ENCODE assay signal across 17 cellular contexts in genomic region chr3:110457508-110457907, GRCh38.
DNase-seq lines count a peak whose midpoint lies in the region; ATAC-seq, FAIRE-seq and TF ChIP-seq lines count a peak whose summit lies in the region.
"Had no signal": no experiment of that assay in that cellular context is flagged by ENCODE, and none has a peak within 500 bp of the region (broad histone marks: within the 10 kb centered on the region; RNA-seq: fewer than 3 reads in every experiment).

No MANE protein-coding gene starts in this region.

- no peak overlapping the region for H3K56ac ChIP-seq in IMR-90 (ENCODE audit: extremely low read depth, insufficient read depth, low read length)

- no peak overlapping the region for H4K5ac ChIP-seq in IMR-90 (ENCODE audit: low read depth, low read length)

- dilution Hi-C loops in IMR-90 (cut with HindIII; ENCODE audit: low sequenced_read_pairs, unreplicated experiment), result no loop called here

- H2BK20ac ChIP-seq in IMR-90 (ENCODE audit: low read depth, low read length), result peak overlapping the region; percentile 16; the same call in 1 of the 2 replicates

- H3K36me3 ChIP-seq in IMR-90 (ENCODE audit: control insufficient read depth, insufficient read depth, low read length) (no peaks in the 10 kb centered on the region), GM12878 (ENCODE audit: control insufficient read depth in 2 of 2, insufficient read depth in 2 of 2, low read length in 1 of 2) (no peaks in the 10 kb centered on the region), neuronal stem cell (replicated peaks in 1 of 2; ENCODE audit: control insufficient read depth in 2 of 2, insufficient read depth in 2 of 2, low read length in 2 of 2) (no peaks in the 10 kb centered on the region)
- H3K36me3 ChIP-seq: BE2C, HAP-1 had no signal

- no TSS peak for BruUV-seq in IMR-90 (replicated peaks; lab: Mats Ljungman, UMichigan)
- BruUV-seq in GM12878 (replicated peaks; lab: Mats Ljungman, UMichigan), result no TSS peak

- H2BK120ac ChIP-seq in IMR-90 (ENCODE audit: low read depth, low read length), result no peak overlapping the region
- H2BK120ac ChIP-seq in neuronal stem cell (ENCODE audit: low read depth, low read length), result no peak overlapping the region

- POLR2A ChIA-PET in IMR-90 (lab: Charles Lee; ENCODE audit: unreplicated experiment), result no interaction called here
- POLR2A ChIA-PET in GM12878 (lab: Charles Lee), result no interaction called here

- H3K4ac ChIP-seq in IMR-90 (ENCODE audit: low read depth, low read length), result no peak overlapping the region
- no peak overlapping the region for H3K4ac ChIP-seq in neuronal stem cell (ENCODE audit: low read length)

- no peak overlapping the region for H2BK15ac ChIP-seq in IMR-90 (ENCODE audit: low read depth, low read length)
- no peak overlapping the region for H2BK15ac ChIP-seq in neuronal stem cell (ENCODE audit: low read length)

- no peak overlapping the region for H2AK9ac ChIP-seq in IMR-90 (replicated peaks; ENCODE audit: low read depth, low read length, poor library complexity)

- H3K4me3 ChIP-seq in IMR-90 (ENCODE audit: insufficient read depth, low read depth, low read length), result no peak overlapping the region
- no peak overlapping the region for H3K4me3 ChIP-seq in GM12878
- no peak overlapping the region for H3K4me3 ChIP-seq in neuronal stem cell (ENCODE audit: low read length in 2 of 2)
- H3K4me3 ChIP-seq: A549, HAP-1 had no signal

- H3K27me3 ChIP-seq in IMR-90 (ENCODE audit: control insufficient read depth, insufficient read depth, low read length) (no peaks in the 10 kb centered on the region), GM12878 (replicated peaks in 1 of 2; ENCODE audit: control insufficient read depth in 2 of 2, insufficient read depth in 2 of 2, low read length in 1 of 2) (no peaks in the 10 kb centered on the region), neuronal stem cell (ENCODE audit: control insufficient read depth in 3 of 3, insufficient read depth in 3 of 3, low read depth in 1 of 3, low read length in 3 of 3) (no peaks in the 10 kb centered on the region)
- H3K27me3 ChIP-seq: BE2C had no signal

- TF ChIP-seq CTCF in IMR-90 (conservative IDR thresholded peaks at IDR 0.05; ENCODE audit: low read depth, low read length) (no peak), GM12878 (IDR thresholded peaks at IDR 0.05 in 2 of 3, conservative IDR thresholded peaks at IDR 0.05 in 1 of 3; ENCODE audit: control insufficient read depth in 2 of 3, extremely low read depth in 1 of 3, insufficient read depth in 1 of 3, low read depth in 3 of 3, low read length in 3 of 3) (no peak), mesothelial cell of epicardium (IDR thresholded peaks at IDR 0.05; ENCODE audit: unreplicated experiment) (no peak)

- no peak overlapping the region for H3K27ac Mint-ChIP-seq in mesothelial cell of epicardium
- H3K27ac Mint-ChIP-seq: CD8-positive, alpha-beta T cell had no signal

- intact Hi-C loops in IMR-90 (cut with micrococcal nuclease) (no loop called here), GM12878 (cut with micrococcal nuclease; ENCODE audit: unreplicated experiment) (no loop called here)

- SMC1A ChIA-PET in GM12878 (lab: Charles Lee; ENCODE audit: uncharacterized antibody, unreplicated experiment), result no interaction called here

- DNase-seq in IMR-90, result no peak
- DNase-seq in GM12878 (ENCODE audit: low read depth, low spot score), result no peak
- DNase-seq in neuronal stem cell (ENCODE audit: low spot score), result no peak
- no peak for DNase-seq in SIG-M5 treated with dmso at 0.1 percent for 504 hours (lab: John Stamatoyannopoulos, UW; ENCODE audit: unreplicated experiment)
- no peak for DNase-seq in mesothelial cell of epicardium (ENCODE audit: low spot score in 2 of 2, unreplicated experiment in 2 of 2)
- DNase-seq: BE2C; CD8-positive, alpha-beta T cell; COR-L47; DMS153; DMS79 treated with DMSO at 0.1 percent for 48 hours; GDM1; GOT3 had no signal

- H3K9ac ChIP-seq in IMR-90 (ENCODE audit: low read depth, low read length) (no peak overlapping the region), GM12878 (ENCODE audit: control insufficient read depth, insufficient read depth, low read length) (no peak overlapping the region), neuronal stem cell (ENCODE audit: low read depth, low read length, poor library complexity) (no peak overlapping the region)

- H4K8ac ChIP-seq in IMR-90 (ENCODE audit: low read depth in 2 of 2, low read length in 2 of 2) (no peak overlapping the region), neuronal stem cell (ENCODE audit: low read depth, low read length) (no peak overlapping the region)

- RAD21 ChIA-PET in GM12878 (lab: Charles Lee; ENCODE audit: unreplicated experiment), result no interaction called here

- in situ Hi-C loops in IMR-90 (cut with MboI; ENCODE audit: low sequenced_read_pairs), result no loop called here
- in situ Hi-C loops in GM12878 (cut with MboI), result no loop called here

- H3K9me3 Mint-ChIP-seq in mesothelial cell of epicardium, result peaks cover 33% of the 10 kb centered on the region
- H3K9me3 Mint-ChIP-seq: CD8-positive, alpha-beta T cell had no signal

- TF ChIP-seq POLR2A in IMR-90 (IDR thresholded peaks at IDR 0.05; ENCODE audit: low read depth, low read length) (no peak), GM12878 (IDR thresholded peaks at IDR 0.05; ENCODE audit: low read depth, low read length) (no peak)

- no peak overlapping the region for H3K4me2 ChIP-seq in IMR-90 (ENCODE audit: low read depth, low read length)
- H3K4me2 ChIP-seq in GM12878 (ENCODE audit: control insufficient read depth, insufficient read depth), result no peak overlapping the region
- no peak overlapping the region for H3K4me2 ChIP-seq in neuronal stem cell (ENCODE audit: insufficient read depth, low read length, poor library complexity, severe bottlenecking)
- H3K4me2 ChIP-seq: A549 had no signal

- H3K14ac ChIP-seq in IMR-90 (replicated peaks; ENCODE audit: low read depth, low read length), result no peak overlapping the region
- no peak overlapping the region for H3K14ac ChIP-seq in neuronal stem cell (ENCODE audit: low read length)

- H3K4me1 ChIP-seq in IMR-90 (ENCODE audit: control insufficient read depth, insufficient read depth, low read length), result no peaks in the 10 kb centered on the region; the same call in 1 of the 2 replicates
- H3K4me1 ChIP-seq in GM12878 (ENCODE audit: control insufficient read depth, insufficient read depth, low read length), result no peaks in the 10 kb centered on the region
- no peaks in the 10 kb centered on the region for H3K4me1 ChIP-seq in neuronal stem cell (ENCODE audit: control insufficient read depth in 2 of 2, insufficient read depth in 1 of 2, low read depth in 1 of 2, low read length in 2 of 2)
- H3K4me1 ChIP-seq: A549, BE2C, HAP-1 had no signal

- no peak for TF ChIP-seq EP300 in GM12878 (IDR thresholded peaks at IDR 0.05; ENCODE audit: borderline replicate concordance in 1 of 2, control insufficient read depth in 1 of 2, low read depth in 2 of 2, low read length in 2 of 2)

- H2AK5ac ChIP-seq in IMR-90 (ENCODE audit: low read depth, low read length) (no peak overlapping the region), neuronal stem cell (ENCODE audit: low read depth, low read length) (no peak overlapping the region)

- no peaks in the 10 kb centered on the region for H3K4me1 Mint-ChIP-seq in mesothelial cell of epicardium

- ATAC-seq in IMR-90 (ENCODE audit: low read depth) (no peak), GM12878 (peak; percentile 27; the same call in 1 of the 3 replicates), GM21529 (IDR thresholded peaks at IDR 0.05; ENCODE audit: unreplicated experiment) (no peak)
- ATAC-seq: A549; CD8-positive, alpha-beta T cell had no signal

- no peak for TF ChIP-seq RAD21 in IMR-90 (IDR thresholded peaks at IDR 0.05; ENCODE audit: low read length)
- TF ChIP-seq RAD21 in GM12878 (IDR thresholded peaks at IDR 0.05; ENCODE audit: insufficient read depth, low read depth, low read length), result no peak

- peaks cover 10% of the 10 kb centered on the region for H3K36me3 Mint-ChIP-seq in mesothelial cell of epicardium
- H3K36me3 Mint-ChIP-seq: CD8-positive, alpha-beta T cell had no signal

- H3K9me3 ChIP-seq in IMR-90 (ENCODE audit: control insufficient read depth, insufficient read depth, low read length) (no peaks in the 10 kb centered on the region), GM12878 (replicated peaks; ENCODE audit: control insufficient read depth, insufficient read depth, low read length) (no peaks in the 10 kb centered on the region), neuronal stem cell (replicated peaks in 1 of 2; ENCODE audit: control insufficient read depth in 2 of 2, insufficient read depth in 1 of 2, low read depth in 1 of 2, low read length in 2 of 2) (no peaks in the 10 kb centered on the region)
- H3K9me3 ChIP-seq: A549, BE2C, HAP-1 had no signal

- no peaks in the 10 kb centered on the region for H4K20me1 ChIP-seq in IMR-90 (ENCODE audit: insufficient read depth, low read length)
- no peaks in the 10 kb centered on the region for H4K20me1 ChIP-seq in GM12878 (ENCODE audit: control insufficient read depth, insufficient read depth)

- H3K18ac ChIP-seq in IMR-90 (ENCODE audit: low read depth, low read length) (no peak overlapping the region), neuronal stem cell (ENCODE audit: low read length) (no peak overlapping the region)

- no peak for FAIRE-seq in GM12878 (lab: Jason Lieb, UNC)
- FAIRE-seq: A549, D721Med had no signal

- WGBS in IMR-90 (ENCODE audit: extremely low coverage in 2 of 2, insufficient read length in 1 of 2), 2 experiments, result 83% methylated on average over 1 of the region's 5 CpGs; no CpG with 5 or more reads in 1 of the 2 experiments
- 14% methylated on average over 5 of the region's 5 CpGs for WGBS in GM12878 (ENCODE audit: insufficient coverage, insufficient replicate concordance, low lambda C conversion rate, missing lambda C conversion rate)
- WGBS in neuronal stem cell (ENCODE audit: extremely low coverage in 2 of 2, insufficient read length in 2 of 2, insufficient replicate concordance in 1 of 2), 2 donors, result no CpG with 5 or more reads among the region's 5 CpGs

- no peak overlapping the region for H3K4me3 Mint-ChIP-seq in mesothelial cell of epicardium
- H3K4me3 Mint-ChIP-seq: CD8-positive, alpha-beta T cell had no signal

- H2BK12ac ChIP-seq in neuronal stem cell (ENCODE audit: low read length), result no peak overlapping the region

- H3K27ac ChIP-seq in IMR-90 (ENCODE audit: insufficient read depth, low read length), result no peak overlapping the region
- H3K27ac ChIP-seq in GM12878 (ENCODE audit: control insufficient read depth, insufficient read depth), result no peak overlapping the region
- no peak overlapping the region for H3K27ac ChIP-seq in neuronal stem cell (replicated peaks; ENCODE audit: low read length)
- H3K27ac ChIP-seq: A549, C4-2B had no signal

- no peaks in the 10 kb centered on the region for H3K27me3 Mint-ChIP-seq in mesothelial cell of epicardium (ENCODE audit: low read depth)

- H3K79me1 ChIP-seq in IMR-90 (ENCODE audit: low read depth in 1 of 2, low read length in 2 of 2) (no peaks in the 10 kb centered on the region), neuronal stem cell (ENCODE audit: low read depth, low read length) (no peaks in the 10 kb centered on the region)

- H3K23ac ChIP-seq in IMR-90 (ENCODE audit: low read depth, low read length) (no peak overlapping the region), neuronal stem cell (ENCODE audit: low read depth, low read length, poor library complexity) (no peak overlapping the region)

- no peaks in the 10 kb centered on the region for H3K79me2 ChIP-seq in GM12878 (ENCODE audit: control insufficient read depth, insufficient read depth, low read length)

- no peak overlapping the region for H2BK5ac ChIP-seq in IMR-90 (ENCODE audit: low read depth, low read length, poor library complexity, severe bottlenecking)
- no peak overlapping the region for H2BK5ac ChIP-seq in neuronal stem cell (ENCODE audit: low read length)

- CTCF ChIA-PET in IMR-90 (lab: Yijun Ruan, JAX) (no interaction called here), GM12878 (lab: Yijun Ruan, JAX) (no interaction called here)

- H2AFZ ChIP-seq in IMR-90 (replicated peaks; ENCODE audit: low read length, poor library complexity) (no peak overlapping the region), GM12878 (ENCODE audit: control insufficient read depth, low read depth, low read length) (no peak overlapping the region), neuronal stem cell (ENCODE audit: low read length) (peak overlapping the region; percentile 31)

- H3K9me1 ChIP-seq in IMR-90 (ENCODE audit: insufficient read depth, low read length), result no peaks in the 10 kb centered on the region

- no peak overlapping the region for H4K91ac ChIP-seq in IMR-90 (ENCODE audit: insufficient read depth, low read depth, low read length)
- no peak overlapping the region for H4K91ac ChIP-seq in neuronal stem cell (ENCODE audit: low read depth, low read length, poor library complexity)
